ENCODE assay signal across 8 cellular contexts in the genomic region with DNA sequence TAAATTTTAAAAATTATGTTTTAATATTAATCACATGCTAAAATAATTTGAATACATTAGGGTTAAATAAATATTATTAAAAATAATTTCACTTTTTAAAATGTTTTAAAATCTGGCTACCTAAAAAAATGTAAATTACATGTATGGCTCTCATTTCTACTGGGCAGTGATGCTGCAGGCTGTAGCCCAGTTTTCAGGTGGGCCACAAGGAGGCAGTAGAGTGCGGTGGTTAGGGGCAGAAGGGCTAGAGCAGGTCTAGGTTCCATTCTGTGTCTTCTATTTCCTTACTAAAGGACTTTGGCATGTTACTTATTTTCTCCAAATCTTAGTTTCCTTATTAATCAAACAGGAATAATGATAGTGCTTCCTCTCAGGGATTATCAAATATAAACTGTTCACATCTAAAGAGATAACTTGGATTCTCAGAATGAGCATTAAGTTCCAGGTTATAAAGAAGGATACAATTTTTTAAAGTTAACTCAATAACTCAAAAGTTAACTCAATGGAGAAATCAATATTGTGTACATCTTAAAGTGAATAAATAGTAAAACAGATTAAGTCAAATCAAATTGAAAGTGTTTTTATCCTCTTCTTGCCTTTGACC. TPM values are rescaled to one million over a fixed set of nuclear protein-coding genes. Genes with fewer than 3 reads are reported as not detected.
A peak's percentile ranks its signal among the peaks of the same experiment; 100 is the strongest.
DNase-seq lines count a peak whose midpoint lies in the region; ATAC-seq lines count a peak whose summit lies in the region.

No MANE protein-coding gene starts in this region.

- H3K9me3 ChIP-seq in MG63 = no peaks in the 10 kb centered on the region

- CTCF ChIA-PET in T-cell (lab: Charles Lee) = interaction anchor here (0.6 to 1.5 kb wide), 7 partner anchors 9 to 1290 kb away, joined by 3 to 11 read pairs (median 3); no protein-coding TSS in a partner anchor

- POLR2A ChIA-PET in T-cell (lab: Charles Lee) = no interaction called here

- H3K4me3 ChIP-seq in MG63 = no peak overlapping the region

- peak; percentile 70 for DNase-seq in ELF-1 (ENCODE audit: low read depth, low spot score)
- DNase-seq in MG63 = peak; percentile 66
- peak in 33 of 34 experiments; percentile 4 to 60 (median 43) for DNase-seq in T-cell
- DNase-seq in anterior cingulate cortex (lab: John Stamatoyannopoulos, UW) = peak in 36 of 58 donors; percentile 1 to 71 (median 12)
- peak; percentile 25 to 34 for DNase-seq in hippocampal formation (lab: John Stamatoyannopoulos, UW)
- DNase-seq in stimulated activated CD4-positive, alpha-beta T cell treated with anti-CD3 and anti-CD28 coated beads, Interleukin-12 subunit alpha, Interleukin-12 subunit beta, amount 100 ng/mL, for 24 hours (ENCODE audit: low read depth in 2 of 2) = peak; percentile 14 to 59
- no peak for DNase-seq in COR-L47 (lab: John Stamatoyannopoulos, UW)

- ATAC-seq in GM21786 (IDR thresholded peaks at IDR 0.05; ENCODE audit: unreplicated experiment) (peak; percentile 85), T-cell (replicated peaks in 1 of 4) (peak; percentile 61 to 71 (median 62))

- H3K9me3 Mint-ChIP-seq in T-cell = no peaks in the 10 kb centered on the region

- H3K4me3 Mint-ChIP-seq in T-cell = no peak overlapping the region

- H3K36me3 ChIP-seq in MG63 = no peaks in the 10 kb centered on the region

- peaks cover 0 to 11% of the 10 kb centered on the region in 2 donors for H3K27me3 Mint-ChIP-seq in T-cell

- H3K36me3 Mint-ChIP-seq in T-cell = no peaks in the 10 kb centered on the region

- no peaks in the 10 kb centered on the region for H3K4me1 Mint-ChIP-seq in T-cell

- H3K27ac Mint-ChIP-seq in T-cell = no peak overlapping the region

- H3K27me3 ChIP-seq in MG63 = no peaks in the 10 kb centered on the region

RNA-seq across cellular contexts. Expression of gene OVCH1, which starts 54.9 kb away (rescaled TPM):
- not detected in 2 replicates for total RNA-seq in MG63 (2014; rRNA removed; shearing (Covaris generic); ENCODE audit: low replicate concordance)
- not detected for total RNA-seq in T-cell
